In genomic region chr11:131911388-131912032, GRCh38 we compare ENCODE assay signal across 8 cellular contexts.
DNase-seq lines count a peak whose midpoint lies in the region; TF ChIP-seq lines count a peak whose summit lies in the region.
"Not testable (repeated sequence)": the region's sequence is repeated elsewhere in the genome, so short reads cannot be mapped to it uniquely, and the experiment has no call there.

No MANE protein-coding gene starts in this region.

- 34% methylated on average over 6 of the region's 36 CpGs for WGBS in esophagus muscularis mucosa

- peak overlapping the region; percentile 58 for H3K9ac ChIP-seq in iPS-18a (ENCODE audit: low read length)

- POLR2A ChIA-PET in HEK293 (lab: Yijun Ruan, JAX) = not testable (repeated sequence)

- H3K27me3 Mint-ChIP-seq in osteocyte (ENCODE audit: unreplicated experiment) = not testable (repeated sequence)
- H3K27me3 Mint-ChIP-seq in type B pancreatic cell = peaks cover 79% of the 10 kb centered on the region

- intact Hi-C loops in esophagus muscularis mucosa (cut with DNase I) = loop anchor here (2.0 kb wide), 1 partner anchor 45 kb away; no protein-coding TSS in a partner anchor

- peak overlapping the region; percentile 84 for H3K27ac Mint-ChIP-seq in osteocyte (ENCODE audit: unreplicated experiment)
- H3K27ac Mint-ChIP-seq in type B pancreatic cell = not testable (repeated sequence)

- H3K36me3 Mint-ChIP-seq in osteocyte (ENCODE audit: unreplicated experiment); type B pancreatic cell: not testable (repeated sequence)

- CTCF ChIA-PET in HEK293 (lab: Yijun Ruan, JAX) = interaction anchor here (0.6 to 4.1 kb wide), 16 partner anchors 8 to 217 kb away, joined by 3 to 33 read pairs (median 4); no protein-coding TSS in a partner anchor

- H3K27ac ChIP-seq in HEK293 (ENCODE audit: extremely low read depth, low read depth, low read length); iPS-18a (ENCODE audit: low read length): not testable (repeated sequence)
- H3K27ac ChIP-seq in esophagus muscularis mucosa (replicated peaks in 1 of 4) = peak overlapping the region; percentile 64 to 77 (median 70)

- H3K4me1 ChIP-seq in HEK293 (ENCODE audit: control insufficient read depth, insufficient read depth, low read length) = not testable (repeated sequence)
- H3K4me1 ChIP-seq in esophagus muscularis mucosa (peaks cover 0 to 42% (median 27%) of the 10 kb centered on the region in 4 donors), iPS-18a (ENCODE audit: control insufficient read depth, low read depth, low read length) (peaks cover 12% of the 10 kb centered on the region)

- H3K27me3 ChIP-seq in esophagus muscularis mucosa = peaks cover 0 to 25% (median 0%) of the 10 kb centered on the region in 4 donors
- H3K27me3 ChIP-seq in iPS-18a (ENCODE audit: control insufficient read depth, insufficient read depth, low read length) = not testable (repeated sequence)

- not testable (repeated sequence) for H3K36me3 ChIP-seq in HEK293 (ENCODE audit: control insufficient read depth in 2 of 2, insufficient read depth in 1 of 2, low read length in 2 of 2); esophagus muscularis mucosa; iPS-18a (ENCODE audit: control insufficient read depth, low read depth, low read length)

- not testable (repeated sequence) for H3K9me3 Mint-ChIP-seq in osteocyte (ENCODE audit: unreplicated experiment); type B pancreatic cell

- H3K4me3 Mint-ChIP-seq in osteocyte (ENCODE audit: unreplicated experiment) (peak overlapping the region; percentile 88), type B pancreatic cell (peak overlapping the region; percentile 91)

- not testable (repeated sequence) for H3K9me3 ChIP-seq in HEK293 (ENCODE audit: control insufficient read depth, insufficient read depth, low read depth, low read length); esophagus muscularis mucosa; iPS-18a (ENCODE audit: control insufficient read depth, low read depth, low read length)

- TF ChIP-seq POLR2A in esophagus muscularis mucosa (IDR thresholded peaks at IDR 0.05; ENCODE audit: low read depth) = not testable (repeated sequence)

- peak; percentile 54 for DNase-seq in GM03348 (ENCODE audit: low spot score)
- peak; percentile 25 for DNase-seq in NCI-H345 (lab: John Stamatoyannopoulos, UW)
- DNase-seq in astrocyte of the hippocampus (ENCODE audit: low read depth, low spot score) = peak; percentile 50
- DNase-seq in esophagus muscularis mucosa (ENCODE audit: extremely low spot score); osteocyte (ENCODE audit: extremely low spot score, unreplicated experiment); type B pancreatic cell (ENCODE audit: extremely low spot score, unreplicated experiment): not testable (repeated sequence)

- H3K4me1 Mint-ChIP-seq in osteocyte (ENCODE audit: unreplicated experiment) = peaks cover 55% of the 10 kb centered on the region
- H3K4me1 Mint-ChIP-seq in type B pancreatic cell (ENCODE audit: unreplicated experiment) = peaks cover 19% of the 10 kb centered on the region

- H3K4me3 ChIP-seq in HEK293 (ENCODE audit: low read depth, low read length) (peak overlapping the region; percentile 42), esophagus muscularis mucosa (peak overlapping the region; percentile 60 to 68 (median 66)), iPS-18a (ENCODE audit: low read length) (peak overlapping the region; percentile 82)

- 0 out of 2 replicates have a peak, but pooled peaks have one; percentile 35 for TF ChIP-seq CTCF in HEK293 (tag by site-specific recombination; IDR thresholded peaks at IDR 0.05)
- peak; percentile 41 to 51 (median 45) for TF ChIP-seq CTCF in esophagus muscularis mucosa (IDR thresholded peaks at IDR 0.05)
- peak; percentile 75 for TF ChIP-seq CTCF in osteocyte (IDR thresholded peaks at IDR 0.05)
- peak; percentile 74 for TF ChIP-seq CTCF in type B pancreatic cell (conservative IDR thresholded peaks at IDR 0.05)

- TF ChIP-seq EP300 in esophagus muscularis mucosa (IDR thresholded peaks at IDR 0.05) = not testable (repeated sequence)

TF ChIP-seq in HEK293, 187 proteins besides CTCF, POLR2A, EP300 and RAD21:
- TF ChIP-seq PATZ1 (tag by site-specific recombination; IDR thresholded peaks at IDR 0.05) = peak; percentile 70
- peak; percentile 40 for TF ChIP-seq ZNF654 (tag by site-specific recombination; IDR thresholded peaks at IDR 0.05; ENCODE audit: low read depth)
- TF ChIP-seq KLF8 (tag by site-specific recombination; IDR thresholded peaks at IDR 0.05) = 0 out of 2 replicates have a peak, but pooled peaks have one; percentile 8
- TF ChIP-seq ZBTB26 (tag by site-specific recombination; optimal IDR thresholded peaks at IDR 0.05) = peak; percentile 81
- peak; percentile 70; the same call in 1 of the 2 replicates for TF ChIP-seq KLF9 (tag by site-specific recombination; IDR thresholded peaks at IDR 0.05; ENCODE audit: low read depth)
- 0 out of 2 replicates have a peak, but pooled peaks have one; percentile 22 for TF ChIP-seq KLF1 (tag by site-specific recombination; IDR thresholded peaks at IDR 0.05)
- peak; percentile 80; the same call in 1 of the 2 replicates for TF ChIP-seq ZNF341 (tag by site-specific recombination; IDR thresholded peaks at IDR 0.05; ENCODE audit: low read depth)
- TF ChIP-seq HIC1 (tag by site-specific recombination; IDR thresholded peaks at IDR 0.05) = peak; percentile 82
